ENCODE assay signal across 12 cellular contexts in the genomic region with DNA sequence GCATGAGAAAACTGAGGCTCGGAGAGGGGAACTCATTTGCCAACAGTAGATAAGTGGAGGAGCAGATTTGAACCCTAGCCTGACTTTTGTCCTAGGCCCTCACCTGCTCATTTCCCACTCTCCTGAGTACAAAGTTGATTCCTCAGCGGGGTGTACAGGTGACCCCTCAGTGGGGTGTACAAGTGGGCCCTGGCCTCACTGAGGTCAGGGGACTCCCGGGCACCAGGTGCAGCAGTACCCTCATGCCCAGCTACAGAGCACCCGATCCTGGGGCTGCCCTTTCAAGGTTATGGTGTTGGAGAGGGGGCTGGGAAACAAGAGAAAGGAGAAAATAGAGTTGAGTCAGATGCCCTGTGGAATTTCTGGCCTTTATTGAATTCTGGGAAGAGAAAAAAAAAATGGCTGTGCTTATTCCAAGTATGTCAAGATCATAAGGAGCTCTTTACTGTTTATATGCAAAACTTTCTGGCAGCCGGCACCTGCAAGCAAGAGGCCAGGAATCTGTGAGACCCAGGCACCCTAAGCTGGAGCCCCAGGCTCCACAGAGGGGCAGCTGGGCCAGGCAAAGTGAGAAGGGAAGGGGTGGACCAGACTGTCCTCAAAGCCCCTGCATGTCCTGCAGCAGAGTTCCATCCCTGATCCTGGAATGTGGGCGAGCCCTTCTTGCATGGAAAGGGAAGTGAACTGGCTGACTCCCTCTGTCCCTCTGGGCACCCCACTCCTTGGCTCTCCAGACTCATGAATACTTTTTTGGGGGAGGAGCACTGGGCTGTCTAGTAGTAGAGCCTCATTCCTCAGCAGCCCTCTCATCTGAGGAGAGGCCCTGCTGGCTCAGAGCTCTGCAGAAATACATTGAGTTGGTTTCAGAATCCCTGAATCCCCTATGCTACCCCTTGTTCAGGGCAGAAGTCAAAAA. TPM values are rescaled to one million over a fixed set of nuclear protein-coding genes. Genes with fewer than 3 reads are reported as not detected.
DNase-seq lines count a peak whose midpoint lies in the region; ATAC-seq, FAIRE-seq and TF ChIP-seq lines count a peak whose summit lies in the region.
"Had no signal": no experiment of that assay in that cellular context is flagged by ENCODE, and none has a peak within 500 bp of the region (broad histone marks: within the 10 kb centered on the region; RNA-seq: fewer than 3 reads in every experiment).

No MANE protein-coding gene starts in this region.

- no peaks in the 10 kb centered on the region for H3K27me3 ChIP-seq in heart left ventricle
- no peaks in the 10 kb centered on the region for H3K27me3 ChIP-seq in sigmoid colon
- H3K27me3 ChIP-seq: ovary had no signal

- H3K4me1 ChIP-seq in heart left ventricle (peaks cover 2 to 71% (median 55%) of the 10 kb centered on the region in 12 donors), sigmoid colon (peaks cover 0 to 95% (median 86%) of the 10 kb centered on the region in 4 donors)

- H3K4me3 ChIP-seq in WI38 (ENCODE audit: low read depth, low read length) (peak overlapping the region; percentile 8; the same call in 1 of the 2 replicates), heart left ventricle (no peak overlapping the region), sigmoid colon (no peak overlapping the region)
- H3K4me3 ChIP-seq: ovary had no signal

- TF ChIP-seq POLR2A in heart left ventricle (IDR thresholded peaks at IDR 0.05) (no peak), sigmoid colon (IDR thresholded peaks at IDR 0.05) (no peak)

- H3K9me3 ChIP-seq in heart left ventricle: no peaks in the 10 kb centered on the region
- no peaks in the 10 kb centered on the region for H3K9me3 ChIP-seq in sigmoid colon
- H3K9me3 ChIP-seq: ovary had no signal

- no peak for TF ChIP-seq EP300 in sigmoid colon (IDR thresholded peaks at IDR 0.05)

- ATAC-seq in heart left ventricle (peak in 2 of 4 donors; percentile 18 to 30), HG02642 (IDR thresholded peaks at IDR 0.05; ENCODE audit: poor library complexity, unreplicated experiment) (no peak), HG02678 (IDR thresholded peaks at IDR 0.05; ENCODE audit: unreplicated experiment) (no peak)

- peak in 1 of 5 donors; percentile 33 for DNase-seq in heart left ventricle
- peak; percentile 85 for DNase-seq in sigmoid colon
- DNase-seq in RKO (ENCODE audit: low spot score): no peak
- no peak for DNase-seq in DMS114 treated with DMSO at 0.1 percent for 48 hours (lab: John Stamatoyannopoulos, UW; ENCODE audit: unreplicated experiment)
- DNase-seq: ovary; RPMI8226; stimulated activated naive CD4-positive, alpha-beta T cell had no signal

- intact Hi-C loops in heart left ventricle (cut with DNase I) (loop anchor here in 1 of 10 donors (2.0 kb wide), 1 partner anchor 20 kb away; no protein-coding TSS in a partner anchor), sigmoid colon (cut with DNase I) (no loop called here)

- FAIRE-seq in G401.6 (lab: Jason Lieb, UNC): peak; percentile 95
- FAIRE-seq: HTR-8/SVneo had no signal

- 66 to 76% (median 69%) methylated on average over 6 of the region's 6 CpGs for WGBS in heart left ventricle, 4 donors
- 79 to 86% methylated on average over 6 of the region's 6 CpGs for WGBS in sigmoid colon, 2 donors

- H3K27ac ChIP-seq in heart left ventricle: peak overlapping the region in 7 of 12 donors; percentile 3 to 60 (median 30)
- H3K27ac ChIP-seq in sigmoid colon: peak overlapping the region; percentile 71 to 88 (median 81)
- H3K27ac ChIP-seq: ovary had no signal

- H3K36me3 ChIP-seq in heart left ventricle (no peaks in the 10 kb centered on the region), sigmoid colon (no peaks in the 10 kb centered on the region)
- H3K36me3 ChIP-seq: ovary had no signal

- TF ChIP-seq CTCF in WI38 (IDR thresholded peaks at IDR 0.05; ENCODE audit: low read depth, low read length): no peak
- TF ChIP-seq CTCF in heart left ventricle (IDR thresholded peaks at IDR 0.05): no peak
- TF ChIP-seq CTCF in sigmoid colon (IDR thresholded peaks at IDR 0.05): no peak

RNA-seq across cellular contexts. Expression of gene AMOTL2, which starts 43.1 kb away (rescaled TPM):
- total RNA-seq in heart left ventricle (100 to 1,000 TPM in 1 of 9 donors, 10 to 100 TPM in 8; 26.0 to 109 (median 50.0) TPM), sigmoid colon (100 to 1,000 TPM in 1 of 4 donors, 10 to 100 TPM in 3; 43.5 to 112 (median 47.6) TPM)
- polyA plus RNA-seq in heart left ventricle (10 to 100 TPM; 19.0 to 36.4 TPM), sigmoid colon (10 to 100 TPM in 1 of 3 donors, 1 to 10 TPM in 2; 1.6 to 13.8 (median 9.9) TPM)
